ENCODE assay signal across 22 cellular contexts in genomic region chr6:3458706-3459421, GRCh38. TPM values are rescaled to one million over a fixed set of nuclear protein-coding genes. Genes with fewer than 3 reads are reported as not detected.
DNase-seq lines count a peak whose midpoint lies in the region; ATAC-seq, FAIRE-seq and TF ChIP-seq lines count a peak whose summit lies in the region.
"Had no signal": no experiment of that assay in that cellular context is flagged by ENCODE, and none has a peak within 500 bp of the region (broad histone marks: within the 10 kb centered on the region; RNA-seq: fewer than 3 reads in every experiment).

No MANE protein-coding gene starts in this region.

- 0 out of 2 replicates have a peak, but pooled peaks cover 2% of the 10 kb centered on the region for H3K79me1 ChIP-seq in H1 (ENCODE audit: low read depth, low read length)

- no peak overlapping the region for H4K8ac ChIP-seq in H1 (ENCODE audit: extremely low read depth, insufficient read depth, low read length)

- H3K36me3 ChIP-seq in HUES6 (ENCODE audit: control insufficient read depth, insufficient read depth, low read length) = no peaks in the 10 kb centered on the region
- H3K36me3 ChIP-seq in H1 (ENCODE audit: control insufficient read depth in 2 of 4, insufficient read depth in 4 of 4, low read length in 3 of 4) = no peaks in the 10 kb centered on the region
- peaks cover 0 to 5% (median 0%) of the 10 kb centered on the region in 3 experiments for H3K36me3 ChIP-seq in naive thymus-derived CD4-positive, alpha-beta T cell (ENCODE audit: control insufficient read depth in 2 of 3, insufficient read depth in 3 of 3, low read length in 3 of 3)
- no peaks in the 10 kb centered on the region for H3K36me3 ChIP-seq in gastrocnemius medialis
- H3K36me3 ChIP-seq in tibial artery = no peaks in the 10 kb centered on the region
- H3K36me3 ChIP-seq: sigmoid colon, SJSA1, thoracic aorta had no signal

- no peak overlapping the region for H3K56ac ChIP-seq in H1 (replicated peaks; ENCODE audit: insufficient read length, low read depth, low read length)

- no peak for ATAC-seq in naive thymus-derived CD4-positive, alpha-beta T cell
- no peak for ATAC-seq in gastrocnemius medialis
- ATAC-seq: Panc1 had no signal

- no peak for TF ChIP-seq RAD21 in H1 (IDR thresholded peaks at IDR 0.05 in 1 of 2, conservative IDR thresholded peaks at IDR 0.05 in 1 of 2; ENCODE audit: low read depth in 2 of 2, low read length in 2 of 2)

- no peak overlapping the region for H3K14ac ChIP-seq in H1 (ENCODE audit: insufficient read length)

- H4K91ac ChIP-seq in H1 (replicated peaks; ENCODE audit: insufficient read length, low read length) = no peak overlapping the region

- CTCF ChIA-PET in H1 (lab: Charles Lee; ENCODE audit: partially characterized antibody) = interaction anchor here (0.7 to 1.8 kb wide), 9 partner anchors 8 to 1356 kb away, joined by 3 to 6 read pairs (median 3); no protein-coding TSS in a partner anchor
- CTCF ChIA-PET in naive thymus-derived CD4-positive, alpha-beta T cell (lab: Charles Lee) = interaction anchor here (1.2 to 2.7 kb wide), 5 partner anchors 8 to 179 kb away, joined by 5 to 13 read pairs (median 6); no protein-coding TSS in a partner anchor

- POLR2A ChIA-PET in H1 (lab: Charles Lee; ENCODE audit: partially characterized antibody) = interaction anchor here (1.0 to 1.8 kb wide), 4 partner anchors 8 to 133 kb away, joined by 3 to 8 read pairs (median 3); no protein-coding TSS in a partner anchor
- POLR2A ChIA-PET in naive thymus-derived CD4-positive, alpha-beta T cell (lab: Charles Lee) = interaction anchor here (0.5 to 1.3 kb wide), 2 partner anchors 102 to 178 kb away, joined by 3 to 6 read pairs; no protein-coding TSS in a partner anchor

- H3K23ac ChIP-seq in H1 (ENCODE audit: insufficient read length) = no peak overlapping the region

- no peaks in the 10 kb centered on the region for H3K36me3 Mint-ChIP-seq in naive thymus-derived CD4-positive, alpha-beta T cell

- TF ChIP-seq CTCF in H1 (IDR thresholded peaks at IDR 0.05; ENCODE audit: control extremely low read depth in 1 of 3, insufficient read depth in 1 of 3, low read depth in 1 of 3, low read length in 3 of 3) = no peak
- TF ChIP-seq CTCF in gastrocnemius medialis (IDR thresholded peaks at IDR 0.05 in 4 of 5, conservative IDR thresholded peaks at IDR 0.05 in 1 of 5) = no peak
- no peak for TF ChIP-seq CTCF in tibial artery (IDR thresholded peaks at IDR 0.05)

- 33% methylated on average over 6 of the region's 6 CpGs; no CpG with 5 or more reads in 1 of the 2 experiments for WGBS in H1 (ENCODE audit: extremely low coverage in 1 of 2, insufficient coverage in 1 of 2, insufficient read length in 1 of 2, insufficient replicate concordance in 2 of 2, low coverage in 1 of 2, low lambda C conversion rate in 2 of 2, missing lambda C conversion rate in 1 of 2), 2 experiments

- H2AFZ ChIP-seq in H1 (ENCODE audit: low read length) = no peak overlapping the region

- peaks cover 0 to 20% of the 10 kb centered on the region in 2 experiments; a peak in 3 of 4 replicates for H3K79me2 ChIP-seq in H1 (ENCODE audit: control insufficient read depth in 1 of 2, insufficient read depth in 2 of 2, low read length in 2 of 2)

- peaks cover 0 to 46% (median 8%) of the 10 kb centered on the region in 5 donors for H3K27me3 Mint-ChIP-seq in naive thymus-derived CD4-positive, alpha-beta T cell

- H3K9me3 Mint-ChIP-seq in naive thymus-derived CD4-positive, alpha-beta T cell = no peaks in the 10 kb centered on the region
- H3K9me3 Mint-ChIP-seq: activated naive CD4-positive, alpha-beta T cell treated with anti-CD3 and anti-CD28 coated beads for 36 hours; T-helper 2 cell treated with Interferon-gamma antibody and Interleukin-4, amounts not matched to agents 5 μg/mL and 100 μg/mL, for 36 hours had no signal

- H2BK15ac ChIP-seq in H1 (ENCODE audit: low read length) = no peak overlapping the region

- no peak overlapping the region for H2AK5ac ChIP-seq in H1 (ENCODE audit: low read depth, low read length)

- H4K5ac ChIP-seq in H1 (ENCODE audit: insufficient read length, low read depth, low read length) = no peak overlapping the region

- H3K4me2 ChIP-seq in H1 (ENCODE audit: insufficient read depth in 1 of 2, low read depth in 2 of 2, low read length in 2 of 2) = peak overlapping the region; percentile 89 to 98

- TF ChIP-seq EP300 in H1 (IDR thresholded peaks at IDR 0.05; ENCODE audit: borderline replicate concordance in 1 of 2, low read depth in 2 of 2, low read length in 2 of 2) = no peak

- FAIRE-seq in H1 (lab: Jason Lieb, UNC) = no peak
- FAIRE-seq: G401.6 had no signal

- no peak overlapping the region; the same call in 1 of the 2 replicates for H2BK20ac ChIP-seq in H1 (ENCODE audit: low read length)

- H2BK12ac ChIP-seq in H1 (ENCODE audit: low read depth, low read length) = 0 out of 2 replicates have a peak overlapping the region, but pooled peaks have one; percentile 68

- DNase-seq in Ammon's horn (ENCODE audit: low spot score) (peak; percentile 76), H1 (ENCODE audit: low read depth in 1 of 2, low spot score in 2 of 2) (peak in 1 of 2 experiments; percentile 31), gastrocnemius medialis (no peak), tibial artery (no peak), NCI-H1436 (lab: John Stamatoyannopoulos, UW) (no peak), DMS 273 treated with DMSO at 0.1 percent for 48 hours (lab: John Stamatoyannopoulos, UW) (no peak)
- DNase-seq in naive thymus-derived CD4-positive, alpha-beta T cell = no peak
- DNase-seq: activated CD4-positive, alpha-beta T cell treated with anti-CD3 and anti-CD28 coated beads, Interleukin-2, amount 50 U/mL, for 48 hours; activated naive CD4-positive, alpha-beta T cell treated with anti-CD3 and anti-CD28 coated beads for 36 hours; activated T-cell treated with anti-CD3 and anti-CD28 coated beads for 4 hours; central memory CD4-positive, alpha-beta T cell; foreskin melanocyte; MM.1S; NCI-H187; sigmoid colon had no signal

- intact Hi-C loops in naive thymus-derived CD4-positive, alpha-beta T cell (cut with micrococcal nuclease) = loop anchor here (5.0 to 10.0 kb wide), 4 partner anchors 334 to 604 kb away; partner anchors contain the start of gene RIPK1 (in 1 of the 2)
- intact Hi-C loops in gastrocnemius medialis (cut with DNase I; ENCODE audit: low total_unique reads) = loop anchor here (5.0 kb wide), 2 partner anchors 102 to 162 kb away; no protein-coding TSS in a partner anchor
- intact Hi-C loops in tibial artery (cut with DNase I; ENCODE audit: low total_unique reads) = loop anchor here (5.0 to 10.0 kb wide), 2 partner anchors 174 to 268 kb away; no protein-coding TSS in a partner anchor

- H3K4ac ChIP-seq in H1 (replicated peaks; ENCODE audit: insufficient read length, low read depth, low read length) = no peak overlapping the region

- peaks cover 31% of the 10 kb centered on the region for H3K4me1 ChIP-seq in HUES6 (ENCODE audit: control insufficient read depth, insufficient read depth, low read length)
- H3K4me1 ChIP-seq in H1 (replicated peaks in 1 of 4; ENCODE audit: control insufficient read depth in 3 of 4, insufficient read depth in 4 of 4, low read length in 3 of 4) = peaks cover 7 to 25% (median 19%) of the 10 kb centered on the region in 4 experiments
- peaks cover 8 to 17% of the 10 kb centered on the region in 2 donors for H3K4me1 ChIP-seq in naive thymus-derived CD4-positive, alpha-beta T cell (ENCODE audit: control insufficient read depth in 2 of 2, insufficient read depth in 2 of 2, low read length in 2 of 2)
- peaks cover 19 to 33% of the 10 kb centered on the region in 2 donors for H3K4me1 ChIP-seq in gastrocnemius medialis
- peaks cover 0 to 35% (median 22%) of the 10 kb centered on the region in 4 donors for H3K4me1 ChIP-seq in tibial artery

- peak overlapping the region in 8 of 10 donors; percentile 11 to 86 (median 34) for H3K4me3 Mint-ChIP-seq in naive thymus-derived CD4-positive, alpha-beta T cell

- H3K27ac ChIP-seq in HUES6 (ENCODE audit: low read depth, low read length) (no peak overlapping the region), H1 (ENCODE audit: low read depth, low read length) (no peak overlapping the region), gastrocnemius medialis (no peak overlapping the region), tibial artery (no peak overlapping the region)
- H3K27ac ChIP-seq in naive thymus-derived CD4-positive, alpha-beta T cell (ENCODE audit: low read depth, low read length) = no peak overlapping the region
- H3K27ac ChIP-seq: HL-60, SJSA1, thoracic aorta had no signal

- peaks cover 4 to 10% (median 6%) of the 10 kb centered on the region in 7 donors for H3K4me1 Mint-ChIP-seq in naive thymus-derived CD4-positive, alpha-beta T cell

- peak overlapping the region; percentile 56; the same call in 1 of the 2 replicates for H2BK5ac ChIP-seq in H1 (ENCODE audit: low read depth, low read length)

- H4K20me1 ChIP-seq in H1 (replicated peaks in 1 of 2; ENCODE audit: control insufficient read depth in 1 of 2, insufficient read depth in 2 of 2, low read length in 2 of 2) = peaks cover 14 to 15% of the 10 kb centered on the region in 2 experiments

- peaks cover 46% of the 10 kb centered on the region for H3K27me3 ChIP-seq in HUES6 (ENCODE audit: control insufficient read depth, insufficient read depth, low read length)
- peaks cover 2 to 25% (median 13%) of the 10 kb centered on the region in 4 experiments; a peak in 6 of 7 replicates for H3K27me3 ChIP-seq in H1 (replicated peaks in 1 of 4; ENCODE audit: control insufficient read depth in 3 of 4, extremely low read depth in 1 of 4, insufficient read depth in 3 of 4, low read length in 3 of 4)
- H3K27me3 ChIP-seq in naive thymus-derived CD4-positive, alpha-beta T cell (ENCODE audit: control insufficient read depth in 2 of 2, insufficient read depth in 2 of 2, low read length in 2 of 2) = peaks cover 0 to 4% of the 10 kb centered on the region in 2 donors
- no peaks in the 10 kb centered on the region for H3K27me3 ChIP-seq in gastrocnemius medialis
- H3K27me3 ChIP-seq in tibial artery = no peaks in the 10 kb centered on the region
- H3K27me3 ChIP-seq: sigmoid colon had no signal

- peak overlapping the region in 1 of 9 donors; percentile 13 for H3K27ac Mint-ChIP-seq in naive thymus-derived CD4-positive, alpha-beta T cell
- H3K27ac Mint-ChIP-seq: activated naive CD4-positive, alpha-beta T cell treated with anti-CD3 and anti-CD28 coated beads for 36 hours; T-helper 2 cell treated with Interferon-gamma antibody and Interleukin-4, amounts not matched to agents 5 μg/mL and 100 μg/mL, for 36 hours had no signal

- peak overlapping the region; percentile 24 for H2BK120ac ChIP-seq in H1 (replicated peaks; ENCODE audit: low read depth, low read length)

- H3K18ac ChIP-seq in H1 (ENCODE audit: extremely low read depth, low read length) = no peak overlapping the region

- H3K4me3 ChIP-seq in HUES6 (ENCODE audit: low read depth, low read length) (peak overlapping the region; percentile 32), H1 (ENCODE audit: extremely low read depth in 1 of 4, insufficient read depth in 2 of 4, low read depth in 3 of 4, low read length in 4 of 4) (peak overlapping the region in 3 of 4 experiments; percentile 7 to 72 (median 15); a peak in 3 of 8 replicates), gastrocnemius medialis (no peak overlapping the region), tibial artery (no peak overlapping the region)
- H3K4me3 ChIP-seq in naive thymus-derived CD4-positive, alpha-beta T cell (ENCODE audit: low read length) = no peak overlapping the region
- H3K4me3 ChIP-seq: sigmoid colon, SJSA1, thoracic aorta had no signal

- H3K23me2 ChIP-seq in H1 (ENCODE audit: low read depth, low read length) = peaks cover 22% of the 10 kb centered on the region

- no peak overlapping the region for H3K9ac ChIP-seq in HUES6 (ENCODE audit: low read length)
- no peak overlapping the region for H3K9ac ChIP-seq in H1 (replicated peaks in 1 of 4; ENCODE audit: extremely low read depth in 1 of 4, low read depth in 3 of 4, low read length in 3 of 4)

- TF ChIP-seq POLR2A in H1 (IDR thresholded peaks at IDR 0.05; ENCODE audit: control extremely low read depth in 1 of 2, low read depth in 2 of 2, low read length in 2 of 2) = no peak
- no peak for TF ChIP-seq POLR2A in gastrocnemius medialis (IDR thresholded peaks at IDR 0.05)

- H3K9me3 ChIP-seq in HUES6 (ENCODE audit: control insufficient read depth, insufficient read depth, low read depth, low read length) (no peaks in the 10 kb centered on the region), H1 (ENCODE audit: insufficient read depth in 2 of 2, low read depth in 1 of 2, low read length in 1 of 2) (no peaks in the 10 kb centered on the region), gastrocnemius medialis (no peaks in the 10 kb centered on the region), tibial artery (no peaks in the 10 kb centered on the region)
- no peaks in the 10 kb centered on the region for H3K9me3 ChIP-seq in naive thymus-derived CD4-positive, alpha-beta T cell (ENCODE audit: control insufficient read depth in 2 of 3, low read length in 3 of 3)
- H3K9me3 ChIP-seq: sigmoid colon, SJSA1, thoracic aorta had no signal

- in situ Hi-C loops in gastrocnemius medialis (cut with MboI; ENCODE audit: low sequenced_read_pairs in 4 of 4) = loop anchor here (25.0 kb wide), 1 partner anchor 172 kb away; no protein-coding TSS in a partner anchor

RNA-seq across cellular contexts. Expression of gene SLC22A23, which starts 2.0 kb away (rescaled TPM):
- total RNA-seq in H1 (2021; fragmentation: NEBNext Ultra II Directional; extraction: Animal tissue kit (Norgen Biotek cat#: 25700)) = 37.1 and 38.4 TPM in 2 replicates
- 9.9 and 15.8 TPM in 2 replicates for polyA plus RNA-seq in H1 (2011; rRNA removed)
- polyA plus RNA-seq in H1 (2011; cell fraction: cytosol; rRNA removed) = 10.2 TPM
- 28.3 TPM for polyA plus RNA-seq in H1 (2011; cell fraction: nucleus; rRNA removed)
- 15.4 to 22.2 TPM (median 19.8 TPM) in 4 replicates for polyA plus RNA-seq in H1 (2012, experiment 1 of 2)
- 11.3 TPM for polyA plus RNA-seq in H1 (2012, experiment 2 of 2)
- 26.5 TPM for polyA plus RNA-seq in H1 (2013, experiment 1 of 2)
- 28.3 TPM for polyA plus RNA-seq in H1 (2013, experiment 2 of 2)
- polyA minus RNA-seq in H1 (2011; rRNA and poly(A)+ RNA removed) = 19.6 and 26.4 TPM in 2 replicates
- polyA minus RNA-seq in H1 (2011; cell fraction: cytosol; rRNA and poly(A)+ RNA removed) = 18.3 TPM
- polyA minus RNA-seq in H1 (2011; cell fraction: nucleus; rRNA and poly(A)+ RNA removed) = 33.0 TPM
- 10 to 100 TPM in 4 of 5 experiments, 1 to 10 TPM in 1; 1.1 to 23.8 (median 20.0) TPM for total RNA-seq in naive thymus-derived CD4-positive, alpha-beta T cell
- polyA plus RNA-seq in naive thymus-derived CD4-positive, alpha-beta T cell = 1 to 10 TPM; 1.4 to 5.9 TPM
- total RNA-seq in gastrocnemius medialis = 10 to 100 TPM in 3 of 4 donors, 1 to 10 TPM in 1; 6.6 to 25.0 (median 14.6) TPM

Comparison
In these comparisons a context has a peak if more than half of its experiments do, and no peak if none do; other contexts are left out.
1. H3K4me3 ChIP-seq: peak in HUES6 (single experiment) and H1 (3 of 4); none in naive thymus-derived CD4-positive, alpha-beta T cell (single experiment), gastrocnemius medialis (0 of 4) and tibial artery (0 of 2).